In the genomic region with DNA sequence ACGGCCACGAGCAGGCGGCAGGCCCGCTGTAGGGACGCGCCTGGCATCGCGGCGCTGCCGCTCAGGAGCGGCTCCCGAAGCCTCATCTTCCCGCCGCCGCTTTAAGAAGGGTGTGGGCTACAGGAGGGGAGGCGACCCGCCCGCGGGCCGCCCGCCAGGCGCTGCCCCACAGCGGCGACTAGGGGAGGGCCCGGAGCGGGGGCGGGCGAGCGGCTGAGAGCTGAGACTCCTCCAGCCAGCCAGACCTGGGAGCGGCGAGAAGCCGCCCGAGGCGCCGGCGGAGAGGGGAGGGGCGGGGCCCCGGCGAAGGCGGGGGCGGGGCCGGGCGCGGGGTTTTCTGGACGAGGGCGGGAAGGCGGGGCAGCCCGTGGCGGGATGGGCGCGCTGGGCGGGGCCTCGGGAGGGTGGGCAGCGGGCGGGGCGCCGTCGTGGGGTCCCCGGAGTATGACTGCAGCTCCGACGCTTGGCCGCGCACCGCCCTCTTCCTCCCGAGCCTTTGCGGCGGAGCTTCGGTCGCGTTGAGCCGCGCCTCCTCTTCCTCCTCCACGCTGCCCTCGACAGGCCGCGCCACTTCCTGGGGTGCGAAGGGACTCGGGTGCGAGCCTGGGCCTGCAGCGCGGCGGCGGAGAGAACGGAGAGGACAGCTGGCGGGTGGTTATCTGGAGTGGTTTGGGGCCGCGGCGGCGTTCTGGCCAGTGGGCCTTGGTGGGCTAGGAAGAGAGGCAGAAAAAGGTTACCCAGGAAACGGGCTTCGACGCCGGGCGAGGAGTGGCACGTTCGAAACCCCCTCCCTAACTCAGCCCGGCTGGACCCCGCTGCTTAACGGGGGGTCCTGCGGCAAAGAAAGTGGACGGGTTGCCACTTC, we compare ENCODE assay signal across 8 cellular contexts. TPM values are rescaled to one million over a fixed set of nuclear protein-coding genes. Genes with fewer than 3 reads are reported as not detected.
A peak's percentile ranks its signal among the peaks of the same experiment; 100 is the strongest.
DNase-seq lines count a peak whose midpoint lies in the region; ATAC-seq, FAIRE-seq and TF ChIP-seq lines count a peak whose summit lies in the region.

B4GALT1 (minus strand) TSS at position 253 of the 865 bp plus-strand sequence; CDS start at position 86, 167 bp downstream.

- peak within 1 kb of the TSS; percentile 97 for H3K27ac Mint-ChIP-seq in type B pancreatic cell

- no peaks in the 10 kb centered on the region for H3K27me3 Mint-ChIP-seq in type B pancreatic cell

- DNase-seq in GM12892 (ENCODE audit: insufficient read length) (peak; percentile 84), NCI-H146 (lab: John Stamatoyannopoulos, UW) (peak; percentile 97), adrenal gland (peak; percentile 94 to 98 (median 96)), heart left ventricle (peak; percentile 96 to 99 (median 97)), posterior vena cava (ENCODE audit: low spot score) (peak; percentile 99), type B pancreatic cell (ENCODE audit: extremely low spot score, unreplicated experiment) (peak; percentile 95)

- no peaks in the 10 kb centered on the region for H3K27me3 ChIP-seq in adrenal gland
- H3K27me3 ChIP-seq in heart left ventricle = no peaks in the 10 kb centered on the region

- no peaks in the 10 kb centered on the region for H3K9me3 Mint-ChIP-seq in type B pancreatic cell

- H3K36me3 ChIP-seq in adrenal gland (replicated peaks in 1 of 2) (no peaks in the 10 kb centered on the region), heart left ventricle (no peaks in the 10 kb centered on the region)

- no peaks in the 10 kb centered on the region for H3K36me3 Mint-ChIP-seq in type B pancreatic cell

- intact Hi-C loops in T-helper 1 cell treated with Interleukin-12 subunit alpha and Interleukin-12 subunit beta and Interleukin-4 antibody, amounts not matched to agents 30 ng/mL and 1 ng/mL, for 36 hours (cut with micrococcal nuclease) = loop anchor here (1.0 to 10.0 kb wide), 16 partner anchors 8 to 1290 kb away; partner anchors contain the start of genes APTX, BAG1, DNAI1 and DNAJA1
- intact Hi-C loops in adrenal gland (cut with DNase I) (loop anchor here in 1 of 2 donors (5.0 kb wide), 1 partner anchor 85 kb away; no protein-coding TSS in a partner anchor), heart left ventricle (cut with DNase I) (loop anchor here in 7 of 10 donors (1.0 to 10.0 kb wide), 12 partner anchors 27 to 95 kb away; partner anchors contain the start of gene BAG1 (in 1 of the 7)), posterior vena cava (cut with DNase I) (loop anchor here in 1 of 2 donors (5.0 to 10.0 kb wide), 2 partner anchors 35 to 63 kb away; no protein-coding TSS in a partner anchor)

- TF ChIP-seq POLR2A in GM12892 (IDR thresholded peaks at IDR 0.05; ENCODE audit: low read depth, low read length) = peak; percentile 86
- peak; percentile 84 to 89 for TF ChIP-seq POLR2A in adrenal gland (IDR thresholded peaks at IDR 0.05)
- peak; percentile 76 to 96 for TF ChIP-seq POLR2A in heart left ventricle (IDR thresholded peaks at IDR 0.05)

- H3K9me3 ChIP-seq in adrenal gland (replicated peaks in 1 of 3) (no peaks in the 10 kb centered on the region), heart left ventricle (no peaks in the 10 kb centered on the region)

- peak; percentile 94 for FAIRE-seq in GM12892 (lab: Jason Lieb, UNC)

- H3K4me1 ChIP-seq in adrenal gland (replicated peaks in 1 of 2) (peaks cover 43 to 61% of the 10 kb centered on the region in 2 donors), heart left ventricle (peaks cover 13 to 63% (median 42%) of the 10 kb centered on the region in 12 donors)

- TF ChIP-seq CTCF in adrenal gland (IDR thresholded peaks at IDR 0.05) (peak in 1 of 6 experiments; percentile 21), heart left ventricle (IDR thresholded peaks at IDR 0.05) (peak in 4 of 12 donors; percentile 12 to 35 (median 18)), type B pancreatic cell (conservative IDR thresholded peaks at IDR 0.05) (no peak)

- H3K4me3 Mint-ChIP-seq in type B pancreatic cell = peak within 1 kb of the TSS; percentile 95

- H3K4me3 ChIP-seq in adrenal gland (peak within 1 kb of the TSS; percentile 56 to 99 (median 84)), heart left ventricle (peak within 1 kb of the TSS; percentile 65 to 100 (median 91))

- peaks cover 43% of the 10 kb centered on the region for H3K4me1 Mint-ChIP-seq in type B pancreatic cell (ENCODE audit: unreplicated experiment)

- WGBS in adrenal gland, 4 donors = 3 to 4% (median 4%) methylated on average over 9 to 99 of the region's 101 CpGs
- 2 to 13% (median 6%) methylated on average over 17 to 101 of the region's 101 CpGs for WGBS in heart left ventricle, 4 donors

- peak within 1 kb of the TSS; percentile 82 to 99 (median 96) for H3K27ac ChIP-seq in adrenal gland
- peak within 1 kb of the TSS; percentile 96 to 100 (median 99) for H3K27ac ChIP-seq in heart left ventricle

- ATAC-seq in HG02798 (IDR thresholded peaks at IDR 0.05; ENCODE audit: poor library complexity, unreplicated experiment) = peak; percentile 65
- peak; percentile 39 to 90 (median 71) for ATAC-seq in heart left ventricle

RNA-seq across cellular contexts. Expression of gene B4GALT1, which starts in this region (rescaled TPM):
- polyA plus RNA-seq in GM12892 (2012; ENCODE audit: missing spikeins) = 33.9 TPM
- 60.9 and 63.5 TPM in 2 replicates for total RNA-seq in T-helper 1 cell treated with Interleukin-12 subunit alpha and Interleukin-12 subunit beta and Interleukin-4 antibody, amounts not matched to agents 30 ng/mL and 1 ng/mL, for 36 hours
- 100 to 1,000 TPM in 1 of 8 donors, 10 to 100 TPM in 7; 44.5 to 117 (median 70.1) TPM for total RNA-seq in adrenal gland
- 10 to 100 TPM; 18.7 to 70.5 (median 21.9) TPM for polyA plus RNA-seq in adrenal gland
- total RNA-seq in heart left ventricle = 10 to 100 TPM; 27.4 to 73.3 (median 44.8) TPM
- polyA plus RNA-seq in heart left ventricle = 10 to 100 TPM; 10.6 to 37.2 TPM
- 100 to 1,000 TPM in 1 of 2 donors, 10 to 100 TPM in 1; 76.8 to 107 TPM for total RNA-seq in posterior vena cava
- total RNA-seq in type B pancreatic cell (ENCODE audit: low replicate concordance) = 91.9 and 150 TPM in 2 replicates

Comparison
In these comparisons a context has a peak if more than half of its experiments do, and no peak if none do; other contexts are left out.
1. Peak in every context shown above with its lines: DNase-seq, ATAC-seq, H3K4me3 ChIP-seq and H3K27ac ChIP-seq.